ENCODE assay signal across 26 cellular contexts in the genomic region with DNA sequence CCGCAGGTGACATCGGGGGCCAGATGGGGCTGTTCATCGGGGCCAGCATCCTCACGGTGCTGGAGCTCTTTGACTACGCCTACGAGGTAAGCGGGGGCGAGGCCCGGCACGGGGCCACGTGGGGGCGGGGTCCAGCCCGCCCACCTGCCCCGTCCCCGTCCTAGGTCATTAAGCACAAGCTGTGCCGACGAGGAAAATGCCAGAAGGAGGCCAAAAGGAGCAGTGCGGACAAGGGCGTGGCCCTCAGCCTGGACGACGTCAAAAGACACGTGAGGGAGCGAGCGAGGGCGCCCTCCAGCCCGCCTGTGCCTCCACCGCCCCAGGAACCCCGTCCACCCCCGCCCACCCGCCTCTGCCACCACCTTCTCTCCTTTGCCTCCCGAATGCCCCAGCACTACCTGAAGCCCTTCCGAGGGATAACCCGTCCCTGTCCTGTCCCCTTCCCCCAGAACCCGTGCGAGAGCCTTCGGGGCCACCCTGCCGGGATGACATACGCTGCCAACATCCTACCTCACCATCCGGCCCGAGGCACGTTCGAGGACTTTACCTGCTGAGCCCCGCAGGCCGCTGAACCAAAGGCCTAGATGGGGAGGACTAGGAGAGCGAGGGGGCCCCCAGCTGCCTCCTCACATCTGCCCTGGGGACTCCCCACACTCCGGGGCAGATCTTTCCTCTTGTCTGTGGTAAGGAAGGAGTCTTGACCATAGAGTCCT. TPM values are rescaled to one million over a fixed set of nuclear protein-coding genes. Genes with fewer than 3 reads are reported as not detected.
A peak's percentile ranks its signal among the peaks of the same experiment; 100 is the strongest.
DNase-seq lines count a peak whose midpoint lies in the region; ATAC-seq, FAIRE-seq and TF ChIP-seq lines count a peak whose summit lies in the region.
"Had no signal": no experiment of that assay in that cellular context is flagged by ENCODE, and none has a peak within 500 bp of the region (broad histone marks: within the 10 kb centered on the region; RNA-seq: fewer than 3 reads in every experiment).

No MANE protein-coding gene starts in this region.

- no peak overlapping the region for H3K18ac ChIP-seq in IMR-90 (ENCODE audit: low read depth, low read length)

- no peaks in the 10 kb centered on the region for H3K36me3 Mint-ChIP-seq in stimulated activated effector memory CD8-positive, alpha-beta T cell treated with anti-CD3 and anti-CD28 coated beads, Interleukin-12 subunit alpha, Interleukin-12 subunit beta, amount 100 ng/mL, for 72 hours
- H3K36me3 Mint-ChIP-seq: activated naive CD4-positive, alpha-beta T cell treated with anti-CD3 and anti-CD28 coated beads, Interleukin-2, amount 10 ng/mL, durations not matched to agents 7 days and 5 days; T-cell had no signal

- no peak overlapping the region for H4K91ac ChIP-seq in IMR-90 (ENCODE audit: insufficient read depth, low read depth, low read length)

- no peak overlapping the region for H3K56ac ChIP-seq in IMR-90 (ENCODE audit: extremely low read depth, insufficient read depth, low read length)

- in situ Hi-C loops in IMR-90 (cut with MboI; ENCODE audit: low sequenced_read_pairs) = no loop called here

- TF ChIP-seq EP300 in sigmoid colon (IDR thresholded peaks at IDR 0.05) = no peak
- no peak for TF ChIP-seq EP300 in SK-N-SH (IDR thresholded peaks at IDR 0.05; ENCODE audit: borderline replicate concordance in 1 of 2, low read depth in 1 of 2, low read length in 1 of 2)

- H3K4me1 Mint-ChIP-seq in stimulated activated effector memory CD8-positive, alpha-beta T cell treated with anti-CD3 and anti-CD28 coated beads, Interleukin-12 subunit alpha, Interleukin-12 subunit beta, amount 100 ng/mL, for 72 hours = peaks cover 15% of the 10 kb centered on the region

- no peaks in the 10 kb centered on the region for H3K9me1 ChIP-seq in IMR-90 (ENCODE audit: insufficient read depth, low read length)

- no peak overlapping the region for H2BK120ac ChIP-seq in IMR-90 (ENCODE audit: low read depth, low read length)

- TF ChIP-seq POLR2A in IMR-90 (IDR thresholded peaks at IDR 0.05; ENCODE audit: low read depth, low read length) (no peak), sigmoid colon (IDR thresholded peaks at IDR 0.05) (no peak), GM12892 (IDR thresholded peaks at IDR 0.05; ENCODE audit: low read depth, low read length) (no peak)

- H3F3A ChIP-seq in SK-N-SH (replicated peaks; ENCODE audit: insufficient read depth) = peaks cover 13% of the 10 kb centered on the region

- H3K4me1 ChIP-seq in IMR-90 (ENCODE audit: control insufficient read depth, insufficient read depth, low read length) = peaks cover 4% of the 10 kb centered on the region
- H3K4me1 ChIP-seq in sigmoid colon = peaks cover 0 to 15% (median 10%) of the 10 kb centered on the region in 4 donors
- H3K4me1 ChIP-seq in SK-N-SH (ENCODE audit: control insufficient read depth in 1 of 2, insufficient read depth in 2 of 2, low read depth in 1 of 2, low read length in 1 of 2) = peaks cover 0 to 8% of the 10 kb centered on the region in 2 experiments; a peak in 1 of 4 replicates

- no peaks in the 10 kb centered on the region for H3K27me3 ChIP-seq in IMR-90 (ENCODE audit: control insufficient read depth, insufficient read depth, low read length)
- H3K27me3 ChIP-seq in sigmoid colon = no peaks in the 10 kb centered on the region
- no peaks in the 10 kb centered on the region for H3K27me3 ChIP-seq in SK-N-SH (ENCODE audit: insufficient read depth)
- H3K27me3 ChIP-seq: esophagus muscularis mucosa, transverse colon had no signal

- H3K27ac ChIP-seq in IMR-90 (ENCODE audit: insufficient read depth, low read length) (no peak overlapping the region), sigmoid colon (no peak overlapping the region), SK-N-SH (ENCODE audit: low read depth in 2 of 2, low read length in 1 of 2) (no peak overlapping the region)
- H3K27ac ChIP-seq: esophagus muscularis mucosa, HL-60, VCaP had no signal

- DNase-seq in IMR-90 (no peak), iPS-NIHi11 (ENCODE audit: low spot score) (peak; percentile 44), sigmoid colon (no peak), SK-N-SH (no peak), GM12892 (ENCODE audit: insufficient read length) (no peak)
- no peak for DNase-seq in stimulated activated effector memory CD8-positive, alpha-beta T cell treated with anti-CD3 and anti-CD28 coated beads, Interleukin-12 subunit alpha, Interleukin-12 subunit beta, amount 100 ng/mL, for 72 hours (ENCODE audit: low spot score in 2 of 2)
- DNase-seq: activated CD4-positive, alpha-beta T cell treated with anti-CD3 and anti-CD28 coated beads, Interleukin-2, amount 50 U/mL, for 48 hours; activated naive CD4-positive, alpha-beta T cell treated with anti-CD3 and anti-CD28 coated beads, Interleukin-2, amount 10 ng/mL, durations not matched to agents 7 days and 5 days; activated T-cell treated with anti-CD3 and anti-CD28 coated beads for 4 hours; DMS79 treated with DMSO at 0.1 percent for 48 hours; effector memory CD4-positive, alpha-beta T cell; MV-4-11; NCI-H187; NCI-H2227 treated with DMSO at 0.1 percent for 48 hours; NCI-H774; nucleus accumbens; OCI-M1; SHP77; stimulated activated naive CD4-positive, alpha-beta T cell; T-cell; transverse colon had no signal

- no peak overlapping the region for H4K5ac ChIP-seq in IMR-90 (ENCODE audit: low read depth, low read length)

- no peaks in the 10 kb centered on the region for H3K9me2 ChIP-seq in SK-N-SH

- H2AK9ac ChIP-seq in IMR-90 (replicated peaks; ENCODE audit: low read depth, low read length, poor library complexity) = peak overlapping the region; percentile 8

- no peaks in the 10 kb centered on the region for H3K9me3 Mint-ChIP-seq in stimulated activated effector memory CD8-positive, alpha-beta T cell treated with anti-CD3 and anti-CD28 coated beads, Interleukin-12 subunit alpha, Interleukin-12 subunit beta, amount 100 ng/mL, for 72 hours
- H3K9me3 Mint-ChIP-seq: activated naive CD4-positive, alpha-beta T cell treated with anti-CD3 and anti-CD28 coated beads, Interleukin-2, amount 10 ng/mL, durations not matched to agents 7 days and 5 days; T-cell had no signal

- H3K27ac Mint-ChIP-seq in stimulated activated effector memory CD8-positive, alpha-beta T cell treated with anti-CD3 and anti-CD28 coated beads, Interleukin-12 subunit alpha, Interleukin-12 subunit beta, amount 100 ng/mL, for 72 hours = peak overlapping the region; percentile 77
- H3K27ac Mint-ChIP-seq: activated naive CD4-positive, alpha-beta T cell treated with anti-CD3 and anti-CD28 coated beads, Interleukin-2, amount 10 ng/mL, durations not matched to agents 7 days and 5 days; T-cell had no signal

- TF ChIP-seq RAD21 in IMR-90 (IDR thresholded peaks at IDR 0.05; ENCODE audit: low read length) (no peak), SK-N-SH (IDR thresholded peaks at IDR 0.05; ENCODE audit: low read length) (no peak)

- H3K4me3 Mint-ChIP-seq in stimulated activated effector memory CD8-positive, alpha-beta T cell treated with anti-CD3 and anti-CD28 coated beads, Interleukin-12 subunit alpha, Interleukin-12 subunit beta, amount 100 ng/mL, for 72 hours = no peak overlapping the region
- H3K4me3 Mint-ChIP-seq: activated naive CD4-positive, alpha-beta T cell treated with anti-CD3 and anti-CD28 coated beads, Interleukin-2, amount 10 ng/mL, durations not matched to agents 7 days and 5 days; T-cell had no signal

- H3K9me3 ChIP-seq in IMR-90 (ENCODE audit: control insufficient read depth, insufficient read depth, low read length) = no peaks in the 10 kb centered on the region
- no peaks in the 10 kb centered on the region for H3K9me3 ChIP-seq in sigmoid colon
- H3K9me3 ChIP-seq in SK-N-SH = no peaks in the 10 kb centered on the region
- H3K9me3 ChIP-seq: esophagus muscularis mucosa, transverse colon had no signal

- CTCF ChIA-PET in IMR-90 (lab: Yijun Ruan, JAX) (no interaction called here), SK-N-SH (lab: Yijun Ruan, JAX) (interaction anchor here (0.6 to 37.6 kb wide), 5 partner anchors 20 to 114 kb away, joined by 3 to 1401 read pairs (median 4); a partner anchor contains a TSS)

- H3K9ac ChIP-seq in IMR-90 (ENCODE audit: low read depth, low read length) (no peak overlapping the region), SK-N-SH (no peak overlapping the region)

- TF ChIP-seq CTCF in IMR-90 (conservative IDR thresholded peaks at IDR 0.05; ENCODE audit: low read depth, low read length) (no peak), sigmoid colon (IDR thresholded peaks at IDR 0.05) (no peak), SK-N-SH (IDR thresholded peaks at IDR 0.05) (no peak)

- H3K4me3 ChIP-seq in IMR-90 (ENCODE audit: insufficient read depth, low read depth, low read length) = no peak overlapping the region
- H3K4me3 ChIP-seq in sigmoid colon = no peak overlapping the region
- no peak overlapping the region for H3K4me3 ChIP-seq in SK-N-SH (ENCODE audit: low read depth in 2 of 2, low read length in 1 of 2)
- H3K4me3 ChIP-seq: transverse colon had no signal

- POLR2A ChIA-PET in IMR-90 (lab: Charles Lee; ENCODE audit: unreplicated experiment) (interaction anchor here (0.6 kb wide), 1 partner anchor 177 kb away, joined by 3 read pairs; no protein-coding TSS in a partner anchor), SK-N-SH (lab: Yijun Ruan, JAX) (no interaction called here)

- peaks cover 4 to 21% of the 10 kb centered on the region in 2 experiments for H3K79me1 ChIP-seq in IMR-90 (ENCODE audit: low read depth in 1 of 2, low read length in 2 of 2)

- no peak overlapping the region for H3K4ac ChIP-seq in IMR-90 (ENCODE audit: low read depth, low read length)

- no peak overlapping the region for H2BK20ac ChIP-seq in IMR-90 (ENCODE audit: low read depth, low read length)

- H2AFZ ChIP-seq in IMR-90 (replicated peaks; ENCODE audit: low read length, poor library complexity) = peak overlapping the region; percentile 13
- no peak overlapping the region for H2AFZ ChIP-seq in SK-N-SH (ENCODE audit: low read depth)

- BruUV-seq in IMR-90 (replicated peaks; lab: Mats Ljungman, UMichigan) = no TSS peak

- H2BK15ac ChIP-seq in IMR-90 (ENCODE audit: low read depth, low read length) = no peak overlapping the region

- intact Hi-C loops in IMR-90 (cut with micrococcal nuclease) = no loop called here
- intact Hi-C loops in sigmoid colon (cut with DNase I) = no loop called here

- H3K23ac ChIP-seq in IMR-90 (ENCODE audit: low read depth, low read length) = no peak overlapping the region

- H4K8ac ChIP-seq in IMR-90 (ENCODE audit: low read depth in 2 of 2, low read length in 2 of 2) = no peak overlapping the region

- WGBS in IMR-90 (ENCODE audit: extremely low coverage in 2 of 2, insufficient read length in 1 of 2), 2 experiments = 36% methylated on average over 24 of the region's 46 CpGs; no CpG with 5 or more reads in 1 of the 2 experiments
- WGBS in sigmoid colon, 2 donors = 68 to 69% methylated on average over 46 of the region's 46 CpGs
- 91% methylated on average over 29 of the region's 46 CpGs for WGBS in SK-N-SH (ENCODE audit: low lambda C conversion rate)

- no peak overlapping the region for H2BK5ac ChIP-seq in IMR-90 (ENCODE audit: low read depth, low read length, poor library complexity, severe bottlenecking)

- no peak for FAIRE-seq in GM12892 (lab: Jason Lieb, UNC)
- FAIRE-seq: GM18507 had no signal

- no peaks in the 10 kb centered on the region for H3K36me3 ChIP-seq in IMR-90 (ENCODE audit: control insufficient read depth, insufficient read depth, low read length)
- no peaks in the 10 kb centered on the region for H3K36me3 ChIP-seq in sigmoid colon
- H3K36me3 ChIP-seq in SK-N-SH (replicated peaks in 1 of 2; ENCODE audit: control insufficient read depth in 1 of 2, insufficient read depth in 2 of 2, low read length in 1 of 2) = no peaks in the 10 kb centered on the region
- H3K36me3 ChIP-seq: transverse colon had no signal

- H3K4me2 ChIP-seq in IMR-90 (ENCODE audit: low read depth, low read length) = no peak overlapping the region
- H3K4me2 ChIP-seq in SK-N-SH = no peak overlapping the region

- dilution Hi-C loops in IMR-90 (cut with HindIII; ENCODE audit: low sequenced_read_pairs, unreplicated experiment) = no loop called here

- ATAC-seq in IMR-90 (ENCODE audit: low read depth) = no peak
- no peak for ATAC-seq in stimulated activated effector memory CD8-positive, alpha-beta T cell treated with anti-CD3 and anti-CD28 coated beads, Interleukin-12 subunit alpha, Interleukin-12 subunit beta, amount 100 ng/mL, for 72 hours
- ATAC-seq: T-cell had no signal

- peaks cover 19% of the 10 kb centered on the region; the same call in 1 of the 2 replicates for H3K79me2 ChIP-seq in SK-N-SH (ENCODE audit: insufficient read depth)

- H4K20me1 ChIP-seq in IMR-90 (ENCODE audit: insufficient read depth, low read length) (peaks cover 7% of the 10 kb centered on the region; the same call in 1 of the 2 replicates), SK-N-SH (ENCODE audit: insufficient read depth) (no peaks in the 10 kb centered on the region; the same call in 1 of the 2 replicates)

- H3K14ac ChIP-seq in IMR-90 (replicated peaks; ENCODE audit: low read depth, low read length) = no peak overlapping the region

- H2AK5ac ChIP-seq in IMR-90 (ENCODE audit: low read depth, low read length) = no peak overlapping the region

RNA-seq across cellular contexts. Expression of a gene that starts 3.9 kb away (rescaled TPM):
- total RNA-seq in IMR-90 (2012; rRNA removed) (28.1 TPM in 2 replicates), sigmoid colon (10 to 100 TPM; 22.4 to 64.8 (median 39.2) TPM)
- polyA plus RNA-seq in IMR-90 (2012; rRNA removed) (43.9 and 47.9 TPM in 2 replicates), sigmoid colon (10 to 100 TPM; 16.0 to 26.4 (median 24.1) TPM), SK-N-SH (2012; rRNA removed) (58.5 and 77.2 TPM in 2 replicates)
- 22.9 and 29.5 TPM in 2 replicates for polyA plus RNA-seq in IMR-90 (2012; cell fraction: cytosol; rRNA removed)
- polyA plus RNA-seq in IMR-90 (2012; cell fraction: nucleus; rRNA removed; ENCODE audit: low replicate concordance) = 101 and 130 TPM in 2 replicates
- 37.1 and 43.2 TPM in 2 replicates for polyA plus RNA-seq in SK-N-SH (2012; cell fraction: cytosol; rRNA removed)
- polyA plus RNA-seq in SK-N-SH (2012; cell fraction: nucleus; rRNA removed) = 190 and 230 TPM in 2 replicates
- polyA plus RNA-seq in GM12892 (2012; ENCODE audit: missing spikeins) = 43.4 TPM

RNA-seq across cellular contexts. Expression of a gene that starts 22.6 kb away (rescaled TPM):
- total RNA-seq in IMR-90 (2012; rRNA removed) = 0.18 TPM in 1 of 2 replicates, not detected in the other
- polyA plus RNA-seq in IMR-90 (2012; rRNA removed) = 0.05 and 0.06 TPM in 2 replicates
- polyA plus RNA-seq in IMR-90 (2012; cell fraction: cytosol; rRNA removed) = 0.01 and 0.04 TPM in 2 replicates
- 0.25 and 0.38 TPM in 2 replicates for polyA plus RNA-seq in IMR-90 (2012; cell fraction: nucleus; rRNA removed; ENCODE audit: low replicate concordance)
- 10 to 100 TPM in 1 of 4 donors, 1 to 10 TPM in 1, under 1 TPM in 2; 0.55 to 59.6 (median 1.5) TPM for total RNA-seq in sigmoid colon
- 10 to 100 TPM in 1 of 3 donors, 1 to 10 TPM in 2; 3.0 to 19.8 (median 3.6) TPM for polyA plus RNA-seq in sigmoid colon
- polyA plus RNA-seq in SK-N-SH (2012; rRNA removed) = 0.07 and 0.26 TPM in 2 replicates
- polyA plus RNA-seq in SK-N-SH (2012; cell fraction: cytosol; rRNA removed) = 0.06 and 0.07 TPM in 2 replicates
- 0.72 and 1.0 TPM in 2 replicates for polyA plus RNA-seq in SK-N-SH (2012; cell fraction: nucleus; rRNA removed)
- 1.1 TPM for polyA plus RNA-seq in GM12892 (2012; ENCODE audit: missing spikeins)
- total RNA-seq: glomerular endothelial cell had no signal

RNA-seq across cellular contexts. Expression of a gene that starts 23.9 kb away (rescaled TPM):
- 1.4 and 1.6 TPM in 2 replicates for total RNA-seq in IMR-90 (2012; rRNA removed)
- 9.5 and 9.9 TPM in 2 replicates for polyA plus RNA-seq in IMR-90 (2012; rRNA removed)
- polyA plus RNA-seq in IMR-90 (2012; cell fraction: cytosol; rRNA removed) = 4.7 and 8.5 TPM in 2 replicates
- polyA plus RNA-seq in IMR-90 (2012; cell fraction: nucleus; rRNA removed; ENCODE audit: low replicate concordance) = 25.9 and 31.9 TPM in 2 replicates
- 1 to 10 TPM; 3.5 to 6.9 (median 5.2) TPM for total RNA-seq in sigmoid colon
- 1 to 10 TPM in 2 of 3 donors, not detected in 1; 1.3 to 1.6 TPM for polyA plus RNA-seq in sigmoid colon
- 24.3 and 28.4 TPM in 2 replicates for polyA plus RNA-seq in SK-N-SH (2012; rRNA removed)
- polyA plus RNA-seq in SK-N-SH (2012; cell fraction: cytosol; rRNA removed) = 13.0 and 18.6 TPM in 2 replicates
- 49.9 and 58.9 TPM in 2 replicates for polyA plus RNA-seq in SK-N-SH (2012; cell fraction: nucleus; rRNA removed)
- polyA plus RNA-seq in GM12892 (2012; ENCODE audit: missing spikeins) = 0.51 TPM

RNA-seq across cellular contexts. Expression of a gene that starts 30.8 kb away (rescaled TPM):
- total RNA-seq in IMR-90 (2012; rRNA removed) = 30.0 and 30.8 TPM in 2 replicates
- 81.8 and 98.5 TPM in 2 replicates for polyA plus RNA-seq in IMR-90 (2012; rRNA removed)
- polyA plus RNA-seq in IMR-90 (2012; cell fraction: cytosol; rRNA removed) = 93.2 and 122 TPM in 2 replicates
- 21.8 and 36.1 TPM in 2 replicates for polyA plus RNA-seq in IMR-90 (2012; cell fraction: nucleus; rRNA removed; ENCODE audit: low replicate concordance)
- 100 to 1,000 TPM in 1 of 4 donors, 10 to 100 TPM in 3; 87.8 to 179 (median 93.8) TPM for total RNA-seq in sigmoid colon
- polyA plus RNA-seq in sigmoid colon = 100 to 1,000 TPM; 124 to 266 (median 187) TPM
- 204 and 218 TPM in 2 replicates for polyA plus RNA-seq in SK-N-SH (2012; rRNA removed)
- polyA plus RNA-seq in SK-N-SH (2012; cell fraction: cytosol; rRNA removed) = 212 and 214 TPM in 2 replicates
- 56.4 and 74.7 TPM in 2 replicates for polyA plus RNA-seq in SK-N-SH (2012; cell fraction: nucleus; rRNA removed)
- polyA plus RNA-seq in GM12892 (2012; ENCODE audit: missing spikeins) = 83.6 TPM

RNA-seq across cellular contexts. Expression of a gene that starts 56.0 kb away (rescaled TPM):
- total RNA-seq in IMR-90 (2012; rRNA removed) = 93.9 and 110 TPM in 2 replicates
- polyA plus RNA-seq in IMR-90 (2012; rRNA removed) = 29.5 and 37.9 TPM in 2 replicates
- 8.5 and 15.2 TPM in 2 replicates for polyA plus RNA-seq in IMR-90 (2012; cell fraction: cytosol; rRNA removed)
- 5.1 and 18.8 TPM in 2 replicates for polyA plus RNA-seq in IMR-90 (2012; cell fraction: nucleus; rRNA removed; ENCODE audit: low replicate concordance)
- 10 to 100 TPM; 14.1 to 42.6 (median 27.0) TPM for total RNA-seq in sigmoid colon
- polyA plus RNA-seq in sigmoid colon = 10 to 100 TPM in 1 of 3 donors, 1 to 10 TPM in 2; 4.8 to 22.5 (median 8.3) TPM
- polyA plus RNA-seq in SK-N-SH (2012; rRNA removed) = 21.5 and 23.4 TPM in 2 replicates
- polyA plus RNA-seq in SK-N-SH (2012; cell fraction: cytosol; rRNA removed) = 25.5 and 28.2 TPM in 2 replicates
- 16.0 and 24.4 TPM in 2 replicates for polyA plus RNA-seq in SK-N-SH (2012; cell fraction: nucleus; rRNA removed)
- polyA plus RNA-seq in GM12892 (2012; ENCODE audit: missing spikeins) = 41.6 TPM
